ENCODE assay signal across 27 cellular contexts in the genomic region with DNA sequence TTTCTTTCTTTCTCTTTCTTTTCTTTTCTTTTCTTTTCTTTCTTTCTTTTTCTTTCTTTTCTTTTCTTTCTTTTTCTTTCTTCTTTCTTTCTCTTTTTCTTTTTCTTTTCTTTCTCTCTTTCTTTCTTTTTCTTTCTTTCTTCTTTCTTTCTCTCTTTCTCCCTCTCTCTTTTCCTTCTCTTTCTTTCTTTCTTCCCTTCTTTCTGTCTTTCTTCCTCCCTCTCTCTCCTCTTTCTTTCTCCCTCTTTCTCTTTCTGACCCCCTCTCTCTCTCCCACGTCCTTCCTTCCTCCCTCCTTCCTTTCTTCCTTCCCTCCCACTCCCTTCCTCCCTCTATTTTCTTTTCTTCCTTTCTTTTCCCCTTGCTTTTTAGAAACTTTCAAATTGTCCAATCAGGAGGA.
"Had no signal": no experiment of that assay in that cellular context is flagged by ENCODE, and none has a peak within 500 bp of the region (broad histone marks: within the 10 kb centered on the region; RNA-seq: fewer than 3 reads in every experiment).

No MANE protein-coding gene starts in this region.

- H3K36me3 Mint-ChIP-seq: activated naive CD4-positive, alpha-beta T cell treated with anti-CD3 and anti-CD28 coated beads, Interleukin-2, amount 10 ng/mL, durations not matched to agents 7 days and 5 days; activated naive CD4-positive, alpha-beta T cell treated with anti-CD3 and anti-CD28 coated beads, Interleukin-2, amount 50 U/mL, for 72 hours; activated naive CD8-positive, alpha-beta T cell treated with anti-CD3 and anti-CD28 coated beads, Interleukin-2, amount 10 ng/mL, durations not matched to agents 7 days and 5 days; brain had no signal

- H3K27me3 ChIP-seq: breast epithelium, cardiac muscle cell, colonic mucosa, gastrocnemius medialis, heart left ventricle had no signal

- H3K36me3 ChIP-seq: breast epithelium, cardiac muscle cell, colonic mucosa, gastrocnemius medialis, heart left ventricle had no signal

- H3K27ac ChIP-seq: breast epithelium, cardiac muscle cell, colonic mucosa, gastrocnemius medialis, heart left ventricle had no signal

- FAIRE-seq: endometrium had no signal

- ATAC-seq: activated naive CD4-positive, alpha-beta T cell treated with anti-CD3 and anti-CD28 coated beads, Interleukin-2, amount 50 U/mL, for 72 hours; activated T-cell treated with anti-CD3 and anti-CD28 coated beads, Interleukin-2, amount 50 U/mL, for 72 hours; esophagus mucosa; gastrocnemius medialis; T-helper 17 cell had no signal

- H3K27me3 Mint-ChIP-seq: activated naive CD4-positive, alpha-beta T cell treated with anti-CD3 and anti-CD28 coated beads, Interleukin-2, amount 10 ng/mL, durations not matched to agents 7 days and 5 days; activated naive CD8-positive, alpha-beta T cell treated with anti-CD3 and anti-CD28 coated beads, Interleukin-2, amount 10 ng/mL, durations not matched to agents 7 days and 5 days; activated T-cell treated with anti-CD3 and anti-CD28 coated beads, Interleukin-2, amount 50 U/mL, for 24 hours; T-helper 17 cell had no signal

- H3K4me3 Mint-ChIP-seq: activated naive CD4-positive, alpha-beta T cell treated with anti-CD3 and anti-CD28 coated beads, Interleukin-2, amount 10 ng/mL, durations not matched to agents 7 days and 5 days; activated naive CD8-positive, alpha-beta T cell treated with anti-CD3 and anti-CD28 coated beads, Interleukin-2, amount 10 ng/mL, durations not matched to agents 7 days and 5 days; activated T-cell treated with anti-CD3 and anti-CD28 coated beads, Interleukin-2, amount 50 U/mL, for 24 hours; activated T-cell treated with anti-CD3 and anti-CD28 coated beads, Interleukin-2, amount 50 U/mL, for 72 hours; brain; T-helper 17 cell had no signal

- H3K4me1 Mint-ChIP-seq: activated naive CD4-positive, alpha-beta T cell treated with anti-CD3 and anti-CD28 coated beads, Interleukin-2, amount 10 ng/mL, durations not matched to agents 7 days and 5 days; activated naive CD8-positive, alpha-beta T cell treated with anti-CD3 and anti-CD28 coated beads, Interleukin-2, amount 10 ng/mL, durations not matched to agents 7 days and 5 days; T-helper 17 cell had no signal

- H3K9me3 ChIP-seq: breast epithelium, colonic mucosa, gastrocnemius medialis, heart left ventricle had no signal

- H3K9me3 Mint-ChIP-seq: activated naive CD4-positive, alpha-beta T cell treated with anti-CD3 and anti-CD28 coated beads, Interleukin-2, amount 10 ng/mL, durations not matched to agents 7 days and 5 days; activated naive CD8-positive, alpha-beta T cell treated with anti-CD3 and anti-CD28 coated beads, Interleukin-2, amount 10 ng/mL, durations not matched to agents 7 days and 5 days; activated T-cell treated with anti-CD3 and anti-CD28 coated beads, Interleukin-2, amount 50 U/mL, for 24 hours; brain had no signal

- H3K4me3 ChIP-seq: breast epithelium, cardiac muscle cell, colonic mucosa, gastrocnemius medialis, heart left ventricle had no signal

- DNase-seq: activated CD4-positive, alpha-beta T cell treated with anti-CD3 and anti-CD28 coated beads for 1 hour; activated CD4-positive, alpha-beta T cell treated with anti-CD3 and anti-CD28 coated beads for 4 hours; activated CD4-positive, alpha-beta T cell treated with anti-CD3 and anti-CD28 coated beads, Interleukin-2, amount 50 U/mL, for 1 hour; activated CD4-positive, alpha-beta T cell treated with anti-CD3 and anti-CD28 coated beads, Interleukin-2, amount 50 U/mL, for 48 hours; activated CD8-positive, alpha-beta memory T cell treated with anti-CD3 and anti-CD28 coated beads, Interleukin-2, amount 50 U/mL, for 48 hours; activated gamma-delta T cell; activated naive CD4-positive, alpha-beta T cell; activated naive CD4-positive, alpha-beta T cell treated with anti-CD3 and anti-CD28 coated beads, Interleukin-2, amount 10 ng/mL, durations not matched to agents 7 days and 5 days; activated naive CD8-positive, alpha-beta T cell treated with anti-CD3 and anti-CD28 coated beads, Interleukin-2, amount 10 ng/mL, durations not matched to agents 7 days and 5 days; activated T-cell treated with anti-CD3 and anti-CD28 coated beads for 4 hours; activated T-cell treated with anti-CD3 and anti-CD28 coated beads, Interleukin-2, amount 50 U/mL, for 24 hours; activated T-cell treated with anti-CD3 and anti-CD28 coated beads, Interleukin-2, amount 50 U/mL, for 72 hours; central memory CD4-positive, alpha-beta T cell; cerebellar nuclear complex; colonic mucosa; effector CD8-positive, alpha-beta T cell; gastrocnemius medialis; glutamatergic neuron; heart left ventricle; T-helper 1 cell; T-helper 17 cell had no signal

- H3K4me1 ChIP-seq: breast epithelium, colonic mucosa, gastrocnemius medialis had no signal

- H3K27ac Mint-ChIP-seq: activated naive CD4-positive, alpha-beta T cell treated with anti-CD3 and anti-CD28 coated beads, Interleukin-2, amount 10 ng/mL, durations not matched to agents 7 days and 5 days; activated naive CD4-positive, alpha-beta T cell treated with anti-CD3 and anti-CD28 coated beads, Interleukin-2, amount 50 U/mL, for 72 hours; activated naive CD8-positive, alpha-beta T cell treated with anti-CD3 and anti-CD28 coated beads, Interleukin-2, amount 10 ng/mL, durations not matched to agents 7 days and 5 days; activated T-cell treated with anti-CD3 and anti-CD28 coated beads, Interleukin-2, amount 50 U/mL, for 24 hours; activated T-cell treated with anti-CD3 and anti-CD28 coated beads, Interleukin-2, amount 50 U/mL, for 72 hours; brain; T-helper 17 cell had no signal
